Comparison of ENCODE assay signal across 8 cellular contexts in genomic region chr1:212967767-212968166, GRCh38. TPM values are rescaled to one million over a fixed set of nuclear protein-coding genes. Genes with fewer than 3 reads are reported as not detected.
A peak's percentile ranks its signal among the peaks of the same experiment; 100 is the strongest.
DNase-seq lines count a peak whose midpoint lies in the region; ATAC-seq and TF ChIP-seq lines count a peak whose summit lies in the region.

No MANE protein-coding gene starts in this region.

- no peaks in the 10 kb centered on the region for H3K9me3 ChIP-seq in HUES6 (ENCODE audit: control insufficient read depth, insufficient read depth, low read depth, low read length)
- H3K9me3 ChIP-seq in iPS DF 6.9 (ENCODE audit: control insufficient read depth, insufficient read depth, low read length): no peaks in the 10 kb centered on the region
- H3K9me3 ChIP-seq in esophagus muscularis mucosa: no peaks in the 10 kb centered on the region

- intact Hi-C loops in esophagus muscularis mucosa (cut with DNase I): no loop called here

- peaks cover 2% of the 10 kb centered on the region for H3K4me1 Mint-ChIP-seq in T-helper 2 cell treated with Interferon-gamma antibody and Interleukin-4, amounts not matched to agents 5 μg/mL and 100 μg/mL, for 36 hours (ENCODE audit: low read depth)

- TF ChIP-seq POLR2A in esophagus muscularis mucosa (IDR thresholded peaks at IDR 0.05; ENCODE audit: low read depth): no peak

- TF ChIP-seq EP300 in esophagus muscularis mucosa (IDR thresholded peaks at IDR 0.05): no peak

- whole genome bisulfite sequencing in iPS DF 6.9 (ENCODE audit: insufficient coverage, insufficient read length): no CpG with 5 or more reads among the region's 7 CpGs
- WGBS in esophagus muscularis mucosa: 88% methylated on average over 7 of the region's 7 CpGs

- H3K27ac ChIP-seq in HUES6 (ENCODE audit: low read depth, low read length): peak overlapping the region; percentile 6; the same call in 1 of the 2 replicates
- H3K27ac ChIP-seq in iPS DF 6.9 (ENCODE audit: low read length): no peak overlapping the region
- H3K27ac ChIP-seq in esophagus muscularis mucosa (replicated peaks in 1 of 4): no peak overlapping the region

- peaks cover 40% of the 10 kb centered on the region for H3K4me1 ChIP-seq in HUES6 (ENCODE audit: control insufficient read depth, insufficient read depth, low read length)
- H3K4me1 ChIP-seq in iPS DF 6.9 (ENCODE audit: control insufficient read depth, insufficient read depth, low read length): peaks cover 2% of the 10 kb centered on the region; the same call in 1 of the 2 replicates
- no peaks in the 10 kb centered on the region for H3K4me1 ChIP-seq in esophagus muscularis mucosa

- H3K27me3 Mint-ChIP-seq in T-helper 2 cell treated with Interferon-gamma antibody and Interleukin-4, amounts not matched to agents 5 μg/mL and 100 μg/mL, for 36 hours (ENCODE audit: low read depth): peaks cover 7% of the 10 kb centered on the region

- H3K36me3 ChIP-seq in HUES6 (ENCODE audit: control insufficient read depth, insufficient read depth, low read length): peaks cover 96% of the 10 kb centered on the region
- H3K36me3 ChIP-seq in iPS DF 6.9 (ENCODE audit: control insufficient read depth, insufficient read depth, low read length): peaks cover 52% of the 10 kb centered on the region
- H3K36me3 ChIP-seq in esophagus muscularis mucosa: no peaks in the 10 kb centered on the region

- no peak overlapping the region for H3K9ac ChIP-seq in HUES6 (ENCODE audit: low read length)

- peak; percentile 29 for DNase-seq in AG09309 (ENCODE audit: low read depth)
- peak; percentile 41 for DNase-seq in SW480 (ENCODE audit: low spot score)
- peak; percentile 48 for DNase-seq in iPS DF 6.9 (ENCODE audit: low read depth, low spot score)
- no peak for DNase-seq in esophagus muscularis mucosa (ENCODE audit: extremely low spot score)
- DNase-seq in kidney glomerular epithelial cell (lab: John Stamatoyannopoulos, UW): no peak
- no peak for DNase-seq in T-helper 2 cell treated with Interferon-gamma antibody and Interleukin-4, amounts not matched to agents 5 μg/mL and 100 μg/mL, for 36 hours (ENCODE audit: low spot score)

- H3K4me3 Mint-ChIP-seq in T-helper 2 cell treated with Interferon-gamma antibody and Interleukin-4, amounts not matched to agents 5 μg/mL and 100 μg/mL, for 36 hours: no peak overlapping the region

- peak; percentile 70 for TF ChIP-seq CTCF in AG09309 (IDR thresholded peaks at IDR 0.05; ENCODE audit: control insufficient read depth, insufficient read depth, low read depth, low read length, missing control alignments)
- peak in 1 of 3 experiments; percentile 28 for TF ChIP-seq CTCF in esophagus muscularis mucosa (IDR thresholded peaks at IDR 0.05)

- peak; percentile 81 for ATAC-seq in GM18502 (IDR thresholded peaks at IDR 0.05; ENCODE audit: poor library complexity, unreplicated experiment)

- no peak overlapping the region for H3K27ac Mint-ChIP-seq in T-helper 2 cell treated with Interferon-gamma antibody and Interleukin-4, amounts not matched to agents 5 μg/mL and 100 μg/mL, for 36 hours

- no peaks in the 10 kb centered on the region for H3K9me3 Mint-ChIP-seq in T-helper 2 cell treated with Interferon-gamma antibody and Interleukin-4, amounts not matched to agents 5 μg/mL and 100 μg/mL, for 36 hours

- H3K27me3 ChIP-seq in HUES6 (ENCODE audit: control insufficient read depth, insufficient read depth, low read length) (no peaks in the 10 kb centered on the region), iPS DF 6.9 (ENCODE audit: control insufficient read depth, insufficient read depth, low read length) (no peaks in the 10 kb centered on the region), esophagus muscularis mucosa (peaks cover 0 to 4% (median 0%) of the 10 kb centered on the region in 4 donors)

- no peak overlapping the region for H3K4me3 ChIP-seq in AG09309 (ENCODE audit: control insufficient read depth, low read depth, low read length)
- no peak overlapping the region for H3K4me3 ChIP-seq in HUES6 (ENCODE audit: low read depth, low read length)
- no peak overlapping the region for H3K4me3 ChIP-seq in iPS DF 6.9 (ENCODE audit: low read length)
- no peak overlapping the region for H3K4me3 ChIP-seq in esophagus muscularis mucosa

- H3K36me3 Mint-ChIP-seq in T-helper 2 cell treated with Interferon-gamma antibody and Interleukin-4, amounts not matched to agents 5 μg/mL and 100 μg/mL, for 36 hours (ENCODE audit: low read depth): no peaks in the 10 kb centered on the region

RNA-seq across cellular contexts. Expression of gene VASH2, which starts 17.4 kb away (rescaled TPM):
- 1 to 10 TPM; 1.9 to 8.3 (median 2.6) TPM for total RNA-seq in esophagus muscularis mucosa

RNA-seq across cellular contexts. Expression of gene ANGEL2, which starts 47.9 kb away (rescaled TPM):
- total RNA-seq in esophagus muscularis mucosa: 10 to 100 TPM; 24.4 to 46.1 (median 34.8) TPM

Comparison
In these comparisons a context has a peak if more than half of its experiments do, and no peak if none do; other contexts are left out.
1. DNase-seq: peak in AG09309 (single experiment), SW480 (single experiment) and iPS DF 6.9 (single experiment); none in esophagus muscularis mucosa (single experiment), kidney glomerular epithelial cell (single experiment) and T-helper 2 cell treated with Interferon-gamma antibody and Interleukin-4, amounts not matched to agents 5 μg/mL and 100 μg/mL, for 36 hours (single experiment).